Comparison of ENCODE assay signal across 22 cellular contexts in genomic region chr2:83944174-83944573, GRCh38.
"Had no signal": no experiment of that assay in that cellular context is flagged by ENCODE, and none has a peak within 500 bp of the region (broad histone marks: within the 10 kb centered on the region; RNA-seq: fewer than 3 reads in every experiment).

No MANE protein-coding gene starts in this region.

- H3K4me3 ChIP-seq: colonic mucosa, hepatocyte, left ventricle myocardium inferior, lower lobe of right lung, right atrium auricular region, stomach, thoracic aorta, transverse colon had no signal

- H3K9me3 Mint-ChIP-seq: nephron progenitor cell had no signal

- H3K36me3 Mint-ChIP-seq: memory B cell, naive B cell had no signal

- H3K4me1 Mint-ChIP-seq: memory B cell, naive B cell, nephron progenitor cell had no signal

- H3K4me3 Mint-ChIP-seq: memory B cell, naive B cell, nephron progenitor cell had no signal

- ATAC-seq: left cardiac atrium, lower lobe of right lung had no signal

- H3K27ac Mint-ChIP-seq: memory B cell, naive B cell, nephron progenitor cell had no signal

- DNase-seq: colonic mucosa; effector CD4-positive, alpha-beta T cell; foreskin melanocyte; head of caudate nucleus; kidney; left cardiac atrium; left ventricle myocardium inferior; lower lobe of right lung; naive B cell; nephron progenitor cell; posterior cingulate gyrus; small intestine; stimulated activated CD4-positive, alpha-beta T cell treated with anti-CD3 and anti-CD28 coated beads, Interleukin-12 subunit alpha, Interleukin-12 subunit beta, amount 100 ng/mL, for 4 hours; stimulated activated naive CD4-positive, alpha-beta T cell; stomach; substantia nigra; transverse colon had no signal

- H3K27ac ChIP-seq: colonic mucosa, hepatocyte, left ventricle myocardium inferior, lower lobe of right lung, neutrophil, right atrium auricular region, stomach, thoracic aorta, transverse colon had no signal

- H3K27me3 ChIP-seq: colonic mucosa, hepatocyte, neutrophil, right atrium auricular region, stomach, transverse colon had no signal

- H3K4me1 ChIP-seq: colonic mucosa, left ventricle myocardium inferior, lower lobe of right lung, right atrium auricular region, stomach, transverse colon had no signal

- H3K27me3 Mint-ChIP-seq: memory B cell, naive B cell had no signal

- H3K9me3 ChIP-seq: colonic mucosa, left ventricle myocardium inferior, lower lobe of right lung, neutrophil, right atrium auricular region, stomach, thoracic aorta, transverse colon had no signal

- H3K36me3 ChIP-seq: colonic mucosa, left ventricle myocardium inferior, lower lobe of right lung, neutrophil, right atrium auricular region, stomach, thoracic aorta, transverse colon had no signal
